Comparison of ENCODE assay signal across 23 cellular contexts in genomic region chr10:14468726-14469125, GRCh38.
"Had no signal": no experiment of that assay in that cellular context is flagged by ENCODE, and none has a peak within 500 bp of the region (broad histone marks: within the 10 kb centered on the region; RNA-seq: fewer than 3 reads in every experiment).

No MANE protein-coding gene starts in this region.

- H3K9me3 ChIP-seq: lower lobe of right lung, pancreas, prostate gland, right lobe of liver, thoracic aorta had no signal

- H2AFZ ChIP-seq: hepatocyte had no signal

- H3K36me3 ChIP-seq: left ventricle myocardium inferior, lower lobe of right lung, pancreas, prostate gland, right lobe of liver, stomach, thoracic aorta had no signal

- H3K4me3 Mint-ChIP-seq: dendritic cell treated with granulocyte-macrophage colony-stimulating factor and Interleukin-4, amounts not matched to agents 40 ng/mL and 50 ng/mL, for 4 days; memory B cell; mesothelial cell of epicardium; natural killer cell treated with Interleukin-12 subunit alpha and Interleukin-12 subunit beta and Interleukin-15 and Interleukin-18, amount 100 ng/mL, for 72 hours had no signal

- H3K27ac Mint-ChIP-seq: dendritic cell treated with granulocyte-macrophage colony-stimulating factor and Interleukin-4, amounts not matched to agents 40 ng/mL and 50 ng/mL, for 4 days; memory B cell; mesothelial cell of epicardium; natural killer cell treated with Interleukin-12 subunit alpha and Interleukin-12 subunit beta and Interleukin-15 and Interleukin-18, amount 100 ng/mL, for 72 hours had no signal

- H3K4me1 Mint-ChIP-seq: memory B cell had no signal

- H3K27me3 ChIP-seq: hepatocyte, pancreas, right lobe of liver, stomach had no signal

- H3K36me3 Mint-ChIP-seq: natural killer cell treated with Interleukin-12 subunit alpha and Interleukin-12 subunit beta and Interleukin-15 and Interleukin-18, amount 100 ng/mL, for 72 hours had no signal

- H3K4me2 ChIP-seq: hepatocyte had no signal

- H3K9me3 Mint-ChIP-seq: dendritic cell treated with granulocyte-macrophage colony-stimulating factor and Interleukin-4, amounts not matched to agents 40 ng/mL and 50 ng/mL, for 4 days; natural killer cell treated with Interleukin-12 subunit alpha and Interleukin-12 subunit beta and Interleukin-15 and Interleukin-18, amount 100 ng/mL, for 72 hours had no signal

- DNase-seq: head of caudate nucleus; kidney; left cardiac atrium; left ventricle myocardium inferior; lower lobe of right lung; occipital lobe; pancreas; right lobe of liver; stimulated activated CD4-positive, alpha-beta T cell treated with anti-CD3 and anti-CD28 coated beads, Interleukin-15, amount 100 ng/mL, for 24 hours; stimulated activated CD4-positive, alpha-beta T cell treated with anti-CD3 and anti-CD28 coated beads, Interleukin-1b, Interleukin-23, amount 100 ng/mL, for 48 hours; stimulated activated CD4-positive, alpha-beta T cell treated with anti-CD3 and anti-CD28 coated beads, Interleukin-4, amount 100 ng/mL, for 24 hours; stimulated activated naive CD4-positive, alpha-beta T cell; stomach; substantia nigra; trophoblast cell had no signal

- H3K27ac ChIP-seq: foreskin keratinocyte, hepatocyte, left ventricle myocardium inferior, lower lobe of right lung, pancreas, prostate gland, right lobe of liver, stomach, thoracic aorta had no signal

- ATAC-seq: left cardiac atrium; lower lobe of right lung; natural killer cell treated with Interleukin-12 subunit alpha and Interleukin-12 subunit beta and Interleukin-15 and Interleukin-18, amount 100 ng/mL, for 72 hours; pancreas; right lobe of liver had no signal

- H3K4me3 ChIP-seq: hepatocyte, left ventricle myocardium inferior, lower lobe of right lung, pancreas, prostate gland, right lobe of liver, stomach had no signal

- H3K4me1 ChIP-seq: foreskin keratinocyte, left ventricle myocardium inferior, lower lobe of right lung, prostate gland, right lobe of liver, stomach had no signal
